Comparison of ENCODE assay signal across 14 cellular contexts in the genomic region with DNA sequence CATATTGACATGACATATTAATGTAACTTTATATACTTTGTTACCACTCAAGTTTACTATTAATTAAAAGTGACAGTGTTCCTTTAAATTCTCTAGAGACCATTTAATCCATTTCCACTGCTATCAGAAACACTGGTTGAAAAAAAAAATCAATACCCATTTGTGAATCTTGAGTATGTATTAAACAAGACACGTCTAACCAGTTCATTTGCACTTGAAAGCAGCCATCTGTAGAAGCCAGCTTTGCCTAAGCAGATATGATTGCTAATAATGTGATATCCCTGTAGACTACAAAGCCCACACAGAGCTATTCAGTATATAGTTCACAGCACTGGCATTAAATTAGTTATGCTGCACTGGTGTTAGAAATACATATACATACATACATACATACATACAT.
"Had no signal": no experiment of that assay in that cellular context is flagged by ENCODE, and none has a peak within 500 bp of the region (broad histone marks: within the 10 kb centered on the region; RNA-seq: fewer than 3 reads in every experiment).

No MANE protein-coding gene starts in this region.

- DNase-seq: activated CD4-positive, alpha-beta T cell treated with anti-CD3 and anti-CD28 coated beads, Interleukin-2, amount 10 ng/mL, durations not matched to agents 7 days and 5 days; activated CD4-positive, CD25-positive, alpha-beta regulatory T cell; activated CD8-positive, alpha-beta memory T cell treated with anti-CD3 and anti-CD28 coated beads for 24 hours; activated naive CD4-positive, alpha-beta T cell treated with anti-CD3 and anti-CD28 coated beads for 36 hours; esophagus squamous epithelium; foreskin fibroblast; glutamatergic neuron; immature natural killer cell; left cardiac atrium; lower lobe of right lung; sigmoid colon; stimulated activated CD4-positive, alpha-beta T cell treated with anti-CD3 and anti-CD28 coated beads, Interleukin-12 subunit alpha, Interleukin-12 subunit beta, amount 100 ng/mL, for 4 hours; stimulated activated CD4-positive, alpha-beta T cell treated with anti-CD3 and anti-CD28 coated beads, Interleukin-2, amount 100 ng/mL, for 48 hours; stimulated activated naive CD8-positive, alpha-beta T cell treated with anti-CD3 and anti-CD28 coated beads, Interleukin-15, Interleukin-2, amounts not matched to agents 100 U/mL and 50 U/mL, for 24 hours had no signal

- ATAC-seq: left cardiac atrium; lower lobe of right lung; stimulated activated naive CD8-positive, alpha-beta T cell treated with anti-CD3 and anti-CD28 coated beads, Interleukin-15, Interleukin-2, amounts not matched to agents 100 U/mL and 50 U/mL, for 24 hours had no signal
